ENCODE assay signal across 24 cellular contexts in genomic region chr4:81571105-81571504, GRCh38.
DNase-seq lines count a peak whose midpoint lies in the region; ATAC-seq, FAIRE-seq and TF ChIP-seq lines count a peak whose summit lies in the region.
"Had no signal": no experiment of that assay in that cellular context is flagged by ENCODE, and none has a peak within 500 bp of the region (broad histone marks: within the 10 kb centered on the region; RNA-seq: fewer than 3 reads in every experiment).

No MANE protein-coding gene starts in this region.

- no peaks in the 10 kb centered on the region for H3K27me3 ChIP-seq in right cardiac atrium (ENCODE audit: control insufficient read depth, insufficient read depth)
- H3K27me3 ChIP-seq in right atrium auricular region: no peaks in the 10 kb centered on the region
- H3K27me3 ChIP-seq in bronchial epithelial cell (ENCODE audit: control insufficient read depth, insufficient read depth, low read length): no peaks in the 10 kb centered on the region
- no peaks in the 10 kb centered on the region for H3K27me3 ChIP-seq in foreskin keratinocyte
- H3K27me3 ChIP-seq: BE2C had no signal

- intact Hi-C loops in right cardiac atrium (cut with DNase I): no loop called here

- ATAC-seq in right cardiac atrium (peak; percentile 49 to 66), foreskin keratinocyte (peak; percentile 81), HG02678 (IDR thresholded peaks at IDR 0.05; ENCODE audit: unreplicated experiment) (no peak)
- ATAC-seq: GM12878, HCT116 had no signal

- TF ChIP-seq CTCF in right atrium auricular region (IDR thresholded peaks at IDR 0.05) (no peak), bronchial epithelial cell (IDR thresholded peaks at IDR 0.05; ENCODE audit: insufficient read depth, low read length, severe bottlenecking) (no peak), foreskin keratinocyte (conservative IDR thresholded peaks at IDR 0.05) (no peak)

- no peak for FAIRE-seq in bronchial epithelial cell (lab: Jason Lieb, UNC)
- FAIRE-seq: A204.1, HTR-8/SVneo had no signal

- no peaks in the 10 kb centered on the region for H3K9me3 ChIP-seq in right cardiac atrium (ENCODE audit: control insufficient read depth, low read length)
- no peaks in the 10 kb centered on the region for H3K9me3 ChIP-seq in right atrium auricular region
- H3K9me3 ChIP-seq: BE2C had no signal

- DNase-seq in right cardiac atrium (peak in 1 of 3 donors; percentile 31), right atrium auricular region (ENCODE audit: low spot score) (no peak), bronchial epithelial cell (ENCODE audit: low read depth) (peak; percentile 76), foreskin keratinocyte (peak in 1 of 2 donors; percentile 53), hippocampal formation (lab: John Stamatoyannopoulos, UW) (no peak)
- DNase-seq in effector CD4-positive, alpha-beta T cell: no peak
- DNase-seq: ACHN; BE2C; C1 segment of cervical spinal cord; CD4-positive, CD25-positive, alpha-beta regulatory T cell; CD8-positive, alpha-beta memory T cell; COR-L47; DMS 273 treated with DMSO at 0.1 percent for 48 hours; DMS53; DND-41; EL; GOT3; H7; HFFc6 had no signal

- H3K27ac ChIP-seq in right cardiac atrium (ENCODE audit: low read length) (no peak overlapping the region), right atrium auricular region (no peak overlapping the region), foreskin keratinocyte (no peak overlapping the region)

- H3K4me3 ChIP-seq in right cardiac atrium (ENCODE audit: low read length) (no peak overlapping the region), right atrium auricular region (no peak overlapping the region), bronchial epithelial cell (ENCODE audit: low read depth, low read length) (no peak overlapping the region)
- H3K4me3 ChIP-seq: GM12878 had no signal

- H3K4me1 ChIP-seq in right cardiac atrium (ENCODE audit: control insufficient read depth, insufficient read depth, low read length): peaks cover 2% of the 10 kb centered on the region
- H3K4me1 ChIP-seq in right atrium auricular region: peaks cover 0 to 8% of the 10 kb centered on the region in 2 donors
- H3K4me1 ChIP-seq in foreskin keratinocyte: peaks cover 4% of the 10 kb centered on the region
- H3K4me1 ChIP-seq: BE2C had no signal

- H3K36me3 ChIP-seq in right atrium auricular region (no peaks in the 10 kb centered on the region), bronchial epithelial cell (ENCODE audit: control insufficient read depth, insufficient read depth, low read length) (no peaks in the 10 kb centered on the region)
- H3K36me3 ChIP-seq: BE2C had no signal

- WGBS in right cardiac atrium: 69% methylated on average over 1 of the region's 1 CpG
